ENCODE assay signal across 8 cellular contexts in genomic region chr19:1249298-1249989, GRCh38. TPM values are rescaled to one million over a fixed set of nuclear protein-coding genes. Genes with fewer than 3 reads are reported as not detected.
A peak's percentile ranks its signal among the peaks of the same experiment; 100 is the strongest.
DNase-seq lines count a peak whose midpoint lies in the region; ATAC-seq, FAIRE-seq and TF ChIP-seq lines count a peak whose summit lies in the region.

No MANE protein-coding gene starts in this region.

- H3K4me1 ChIP-seq in ACC112 (ENCODE audit: control insufficient read depth, insufficient read depth, low read length, unreplicated experiment): peaks cover 23% of the 10 kb centered on the region
- peaks cover 13% of the 10 kb centered on the region for H3K4me1 ChIP-seq in keratinocyte (ENCODE audit: control insufficient read depth, extremely low read depth, insufficient read depth, low read length)

- H3K9me1 ChIP-seq in keratinocyte (ENCODE audit: control insufficient read depth, extremely low read depth, insufficient read depth, low read length): no peaks in the 10 kb centered on the region

- H2AFZ ChIP-seq in ACC112 (ENCODE audit: low read length, unreplicated experiment) (no peak overlapping the region), keratinocyte (ENCODE audit: control insufficient read depth, low read length) (no peak overlapping the region)

- ATAC-seq in GM18909 (IDR thresholded peaks at IDR 0.05; ENCODE audit: poor library complexity, unreplicated experiment) (peak; percentile 51), HG03139 (IDR thresholded peaks at IDR 0.05; ENCODE audit: unreplicated experiment) (peak; percentile 40), activated B cell treated with CpG ODN at 0.5 μM for 24 hours (ENCODE audit: low read depth) (peak; percentile 49)

- H3K79me2 ChIP-seq in ACC112 (ENCODE audit: control insufficient read depth, insufficient read depth, low read length, unreplicated experiment): peaks cover 32% of the 10 kb centered on the region
- peaks cover 31% of the 10 kb centered on the region for H3K79me2 ChIP-seq in keratinocyte (ENCODE audit: control insufficient read depth, insufficient read depth, low read length)

- peak overlapping the region; percentile 81 for H3K27ac Mint-ChIP-seq in activated B cell treated with CpG ODN at 0.5 μM for 24 hours

- peaks cover 12% of the 10 kb centered on the region for H3K36me3 Mint-ChIP-seq in activated B cell treated with CpG ODN at 0.5 μM for 24 hours (ENCODE audit: low read depth)

- H3K9ac ChIP-seq in keratinocyte (ENCODE audit: control insufficient read depth, extremely low read depth, insufficient read depth, low read length): peak overlapping the region; percentile 83

- H3K27me3 ChIP-seq in ACC112 (ENCODE audit: insufficient read depth, low read length): no peaks in the 10 kb centered on the region
- H3K27me3 ChIP-seq in keratinocyte (ENCODE audit: control insufficient read depth, extremely low read depth, insufficient read depth, low read length): no peaks in the 10 kb centered on the region

- no peaks in the 10 kb centered on the region for H3K9me3 ChIP-seq in keratinocyte (ENCODE audit: control insufficient read depth, low read depth, low read length)

- no peak for FAIRE-seq in keratinocyte (lab: Jason Lieb, UNC)

- H3K27ac ChIP-seq in ACC112 (ENCODE audit: low read depth, low read length) (peak overlapping the region; percentile 98), caudate nucleus (ENCODE audit: low read depth, low read length) (peak overlapping the region; percentile 97), keratinocyte (ENCODE audit: control insufficient read depth, insufficient read depth, low read length) (peak overlapping the region; percentile 76)

- intact Hi-C loops in activated B cell treated with CpG ODN at 0.5 μM for 24 hours (cut with micrococcal nuclease): loop anchor here (1.0 to 10.0 kb wide), 3 partner anchors 11 to 585 kb away; partner anchors contain the start of genes DAZAP1 and RNF126

- H3K4me3 Mint-ChIP-seq in activated B cell treated with CpG ODN at 0.5 μM for 24 hours: peak overlapping the region; percentile 80

- POLR2A ChIA-PET in activated B cell treated with CpG ODN at 0.5 μM for 24 hours (lab: Charles Lee): interaction anchor here (0.7 to 2.4 kb wide), 7 partner anchors 10 to 26 kb away, joined by 4 to 37 read pairs (median 4); partner anchors contain the start of genes CIRBP and FAM174C

- CTCF ChIA-PET in activated B cell treated with CpG ODN at 0.5 μM for 24 hours (lab: Charles Lee): interaction anchor here (1.0 kb wide), 2 partner anchors 17 kb away, joined by 3 to 8 read pairs; no protein-coding TSS in a partner anchor

- dilution Hi-C loops in keratinocyte (cut with MboI; ENCODE audit: extremely low pct_ligation_motif_present, low sequenced_read_pairs): no loop called here

- H4K20me1 ChIP-seq in keratinocyte (ENCODE audit: control insufficient read depth, extremely low read depth, insufficient read depth, low read length): no peaks in the 10 kb centered on the region

- TF ChIP-seq CTCF in activated B cell treated with CpG ODN at 0.5 μM for 24 hours (IDR thresholded peaks at IDR 0.05) (no peak), keratinocyte (optimal IDR thresholded peaks at IDR 0.05 in 1 of 3, IDR thresholded peaks at IDR 0.05 in 1 of 3, conservative IDR thresholded peaks at IDR 0.05 in 1 of 3; ENCODE audit: extremely low read depth in 1 of 3, insufficient read depth in 2 of 3, low read length in 3 of 3) (no peak)

- H3K4me3 ChIP-seq in ACC112 (ENCODE audit: low read depth, low read length): peak overlapping the region; percentile 96
- peak overlapping the region; percentile 69 to 87 (median 85) for H3K4me3 ChIP-seq in keratinocyte (ENCODE audit: control insufficient read depth in 2 of 3, extremely low read depth in 1 of 3, insufficient read depth in 2 of 3, low read depth in 1 of 3, low read length in 3 of 3)

- H3K4me1 Mint-ChIP-seq in activated B cell treated with CpG ODN at 0.5 μM for 24 hours: peaks cover 31% of the 10 kb centered on the region

- DNase-seq in NCI-H345 (lab: John Stamatoyannopoulos, UW): peak; percentile 95
- peak; percentile 84 for DNase-seq in activated B cell treated with CpG ODN at 0.5 μM for 24 hours
- peak in 59 of 61 donors; percentile 36 to 94 (median 87) for DNase-seq in caudate nucleus (lab: John Stamatoyannopoulos, UW)
- no peak for DNase-seq in keratinocyte (ENCODE audit: low read depth, low spot score)
- peak; percentile 86 to 96 (median 89) for DNase-seq in stimulated activated CD4-positive, alpha-beta T cell treated with anti-CD3 and anti-CD28 coated beads, Interleukin-12 subunit alpha, Interleukin-12 subunit beta, amount 100 ng/mL, for 48 hours (ENCODE audit: low read depth in 2 of 3, low spot score in 1 of 3)

- H3K4me2 ChIP-seq in keratinocyte (ENCODE audit: control insufficient read depth, extremely low read depth, insufficient read depth, low read depth, low read length): no peak overlapping the region

- H3K27me3 Mint-ChIP-seq in activated B cell treated with CpG ODN at 0.5 μM for 24 hours: no peaks in the 10 kb centered on the region

- H3K36me3 ChIP-seq in ACC112 (ENCODE audit: insufficient read depth, low read length) (peaks cover 20% of the 10 kb centered on the region; the same call in 1 of the 2 replicates), keratinocyte (ENCODE audit: control insufficient read depth in 2 of 2, extremely low read depth in 1 of 2, insufficient read depth in 2 of 2, low read length in 2 of 2) (peaks cover 5 to 13% of the 10 kb centered on the region in 2 experiments)

- H3K9me3 Mint-ChIP-seq in activated B cell treated with CpG ODN at 0.5 μM for 24 hours: no peaks in the 10 kb centered on the region

RNA-seq across cellular contexts. Expression of gene MIDN, which starts 1.1 kb away (rescaled TPM):
- 64.5 and 68.4 TPM in 2 replicates for total RNA-seq in activated B cell treated with CpG ODN at 0.5 μM for 24 hours
- polyA plus RNA-seq in keratinocyte: 4.7 to 14.1 TPM (median 6.8 TPM) in 3 replicates
- 9.3 TPM for polyA plus RNA-seq in keratinocyte (2011; ENCODE audit: low read depth)
- polyA plus RNA-seq in keratinocyte (2011; cell fraction: cytosol; rRNA removed): 3.8 and 6.9 TPM in 2 replicates
- polyA plus RNA-seq in keratinocyte (2011; cell fraction: nucleus; rRNA removed): 23.5 and 31.4 TPM in 2 replicates
- 23.0 and 30.3 TPM in 2 replicates for polyA plus RNA-seq in keratinocyte (2012; ENCODE audit: low replicate concordance)
- polyA minus RNA-seq in keratinocyte: 5.9 to 26.1 TPM (median 6.6 TPM) in 3 replicates
- 44.9 TPM for polyA minus RNA-seq in keratinocyte (2011; cell fraction: cytosol; rRNA and poly(A)+ RNA removed)
- 31.4 and 35.8 TPM in 2 replicates for polyA minus RNA-seq in keratinocyte (2011; cell fraction: nucleus; rRNA and poly(A)+ RNA removed)

RNA-seq across cellular contexts. Expression of gene ATP5F1D, which starts 7.9 kb away (rescaled TPM):
- total RNA-seq in activated B cell treated with CpG ODN at 0.5 μM for 24 hours: 172 and 185 TPM in 2 replicates
- polyA plus RNA-seq in keratinocyte: 51.3 to 95.4 TPM (median 80.0 TPM) in 3 replicates
- 74.6 TPM for polyA plus RNA-seq in keratinocyte (2011; ENCODE audit: low read depth)
- polyA plus RNA-seq in keratinocyte (2011; cell fraction: cytosol; rRNA removed): 33.2 and 137 TPM in 2 replicates
- polyA plus RNA-seq in keratinocyte (2011; cell fraction: nucleus; rRNA removed): 27.1 and 36.2 TPM in 2 replicates
- polyA plus RNA-seq in keratinocyte (2012; ENCODE audit: low replicate concordance): 91.2 and 205 TPM in 2 replicates
- 23.4 to 39.5 TPM (median 25.4 TPM) in 3 replicates for polyA minus RNA-seq in keratinocyte
- polyA minus RNA-seq in keratinocyte (2011; cell fraction: cytosol; rRNA and poly(A)+ RNA removed): 297 TPM
- 29.9 and 36.3 TPM in 2 replicates for polyA minus RNA-seq in keratinocyte (2011; cell fraction: nucleus; rRNA and poly(A)+ RNA removed)

RNA-seq across cellular contexts. Expression of gene CBARP, which starts 11.6 kb away (rescaled TPM):
- total RNA-seq in activated B cell treated with CpG ODN at 0.5 μM for 24 hours: 0.29 and 0.64 TPM in 2 replicates
- 0.93 to 2.8 TPM (median 1.2 TPM) in 3 replicates for polyA plus RNA-seq in keratinocyte
- polyA plus RNA-seq in keratinocyte (2011; ENCODE audit: low read depth): 0.51 TPM
- 0.55 and 1.9 TPM in 2 replicates for polyA plus RNA-seq in keratinocyte (2011; cell fraction: cytosol; rRNA removed)
- polyA plus RNA-seq in keratinocyte (2011; cell fraction: nucleus; rRNA removed): 3.6 and 6.2 TPM in 2 replicates
- 3.5 and 3.6 TPM in 2 replicates for polyA plus RNA-seq in keratinocyte (2012; ENCODE audit: low replicate concordance)
- 0.30 to 1.2 TPM (median 1.2 TPM) in 3 replicates for polyA minus RNA-seq in keratinocyte
- 11.5 TPM for polyA minus RNA-seq in keratinocyte (2011; cell fraction: cytosol; rRNA and poly(A)+ RNA removed)
- polyA minus RNA-seq in keratinocyte (2011; cell fraction: nucleus; rRNA and poly(A)+ RNA removed): 3.4 and 7.1 TPM in 2 replicates

RNA-seq across cellular contexts. Expression of gene CIRBP, which starts 19.7 kb away (rescaled TPM):
- total RNA-seq in activated B cell treated with CpG ODN at 0.5 μM for 24 hours: 399 and 400 TPM in 2 replicates
- 97.5 to 164 TPM (median 113 TPM) in 3 replicates for polyA plus RNA-seq in keratinocyte
- 140 TPM for polyA plus RNA-seq in keratinocyte (2011; ENCODE audit: low read depth)
- 57.4 and 107 TPM in 2 replicates for polyA plus RNA-seq in keratinocyte (2011; cell fraction: cytosol; rRNA removed)
- polyA plus RNA-seq in keratinocyte (2011; cell fraction: nucleus; rRNA removed): 226 and 247 TPM in 2 replicates
- polyA plus RNA-seq in keratinocyte (2012; ENCODE audit: low replicate concordance): 130 and 149 TPM in 2 replicates
- 15.5 to 48.4 TPM (median 20.1 TPM) in 3 replicates for polyA minus RNA-seq in keratinocyte
- polyA minus RNA-seq in keratinocyte (2011; cell fraction: cytosol; rRNA and poly(A)+ RNA removed): 122 TPM
- 28.2 and 42.2 TPM in 2 replicates for polyA minus RNA-seq in keratinocyte (2011; cell fraction: nucleus; rRNA and poly(A)+ RNA removed)

RNA-seq across cellular contexts. Expression of gene FAM174C, which starts 25.9 kb away (rescaled TPM):
- total RNA-seq in activated B cell treated with CpG ODN at 0.5 μM for 24 hours: 47.9 and 52.0 TPM in 2 replicates
- 18.5 to 30.1 TPM (median 27.6 TPM) in 3 replicates for polyA plus RNA-seq in keratinocyte
- polyA plus RNA-seq in keratinocyte (2011; ENCODE audit: low read depth): 16.5 TPM
- polyA plus RNA-seq in keratinocyte (2011; cell fraction: cytosol; rRNA removed): 23.5 and 65.8 TPM in 2 replicates
- 16.3 and 21.3 TPM in 2 replicates for polyA plus RNA-seq in keratinocyte (2011; cell fraction: nucleus; rRNA removed)
- 45.3 and 60.9 TPM in 2 replicates for polyA plus RNA-seq in keratinocyte (2012; ENCODE audit: low replicate concordance)
- polyA minus RNA-seq in keratinocyte: 7.1 to 15.1 TPM (median 8.0 TPM) in 3 replicates
- 49.3 TPM for polyA minus RNA-seq in keratinocyte (2011; cell fraction: cytosol; rRNA and poly(A)+ RNA removed)
- polyA minus RNA-seq in keratinocyte (2011; cell fraction: nucleus; rRNA and poly(A)+ RNA removed): 3.1 and 5.0 TPM in 2 replicates
